In the genomic region with DNA sequence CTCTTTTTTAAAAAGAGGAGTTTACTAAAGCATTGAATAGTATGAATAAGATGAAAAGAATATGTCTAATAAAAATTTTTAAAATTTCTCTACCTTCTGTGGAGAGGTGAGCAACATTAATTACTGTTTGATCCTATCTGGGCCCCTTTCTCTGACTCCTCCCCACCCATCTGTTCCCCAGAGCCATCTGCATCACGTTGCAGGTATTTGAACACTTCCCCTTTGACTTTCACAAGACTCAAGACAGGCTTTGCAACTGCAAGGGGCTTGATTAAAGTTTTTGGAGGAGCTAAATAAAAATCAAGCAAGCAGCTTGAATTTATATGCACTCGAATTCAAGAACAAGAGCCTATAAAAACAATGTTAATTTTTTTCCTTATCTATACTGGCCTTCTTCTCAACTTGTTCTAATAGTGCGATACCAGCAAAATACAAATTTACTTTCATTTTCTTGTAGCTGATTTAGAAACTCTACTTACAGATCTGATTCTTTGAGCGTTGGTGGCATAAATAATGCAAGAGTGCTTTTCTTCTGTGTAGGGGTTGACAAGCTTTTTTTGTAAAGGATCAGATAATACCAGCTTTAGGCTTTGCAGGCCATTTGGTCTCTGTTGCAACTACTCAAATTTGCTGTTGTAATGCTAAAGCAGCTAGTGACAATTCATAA, we compare ENCODE assay signal across 10 cellular contexts. TPM values are rescaled to one million over a fixed set of nuclear protein-coding genes. Genes with fewer than 3 reads are reported as not detected.
A peak's percentile ranks its signal among the peaks of the same experiment; 100 is the strongest.
DNase-seq lines count a peak whose midpoint lies in the region; ATAC-seq, FAIRE-seq and TF ChIP-seq lines count a peak whose summit lies in the region.
"Had no signal": no experiment of that assay in that cellular context is flagged by ENCODE, and none has a peak within 500 bp of the region (broad histone marks: within the 10 kb centered on the region; RNA-seq: fewer than 3 reads in every experiment).

No MANE protein-coding gene starts in this region.

- TF ChIP-seq CTCF in cardiac fibroblast (IDR thresholded peaks at IDR 0.05; ENCODE audit: low read depth, low read length) (no peak), type B pancreatic cell (conservative IDR thresholded peaks at IDR 0.05) (no peak)

- TF ChIP-seq POLR2A in erythroblast (IDR thresholded peaks at IDR 0.05; ENCODE audit: low read length): no peak

- H3K4me1 Mint-ChIP-seq in type B pancreatic cell (ENCODE audit: unreplicated experiment): no peaks in the 10 kb centered on the region

- ATAC-seq in GM19463 (IDR thresholded peaks at IDR 0.05; ENCODE audit: unreplicated experiment) (peak; percentile 90), HG03439 (IDR thresholded peaks at IDR 0.05; ENCODE audit: unreplicated experiment) (peak; percentile 94)

- H3K4me3 ChIP-seq in cardiac fibroblast (replicated peaks in 1 of 2; ENCODE audit: low read depth in 2 of 2, low read length in 2 of 2): no peak overlapping the region

- H3K27me3 Mint-ChIP-seq in type B pancreatic cell: peaks cover 4% of the 10 kb centered on the region

- no peak overlapping the region for H3K27ac Mint-ChIP-seq in type B pancreatic cell

- no peaks in the 10 kb centered on the region for H3K36me3 Mint-ChIP-seq in type B pancreatic cell

- H3K9me3 Mint-ChIP-seq in type B pancreatic cell: no peaks in the 10 kb centered on the region

- no peak overlapping the region for H3K4me3 Mint-ChIP-seq in type B pancreatic cell

- FAIRE-seq in frontal cortex (lab: Jason Lieb, UNC) (no peak), RCC 7860 (lab: Jason Lieb, UNC) (no peak)

- DNase-seq in DMS 273 treated with DMSO at 0.1 percent for 48 hours (lab: John Stamatoyannopoulos, UW) (peak; percentile 9), cardiac fibroblast (ENCODE audit: low read depth in 2 of 2) (peak; percentile 30 to 31), type B pancreatic cell (ENCODE audit: extremely low spot score, unreplicated experiment) (no peak), frontal cortex (ENCODE audit: low spot score in 2 of 2) (no peak), erythroblast (lab: John Stamatoyannopoulos, UW) (no peak), RCC 7860 (ENCODE audit: low spot score) (no peak)

RNA-seq across cellular contexts. Expression of gene TXNDC8, which starts 21.3 kb away (rescaled TPM):
- total RNA-seq in type B pancreatic cell (ENCODE audit: low replicate concordance) (not detected in 2 replicates), frontal cortex (not detected)
- total RNA-seq: liver, temporal lobe had no signal

Comparison
In these comparisons a context has a peak if more than half of its experiments do, and no peak if none do; other contexts are left out.
1. DNase-seq: peak in DMS 273 treated with DMSO at 0.1 percent for 48 hours (single experiment) and cardiac fibroblast (2 of 2); none in type B pancreatic cell (single experiment), frontal cortex (0 of 2), erythroblast (0 of 2) and RCC 7860 (single experiment).